8 cellular contexts compared by ENCODE assay signal in genomic region chr11:35272391-35272821, GRCh38.
DNase-seq lines count a peak whose midpoint lies in the region; ATAC-seq lines count a peak whose summit lies in the region.

No MANE protein-coding gene starts in this region.

- DNase-seq in activated CD4-positive, CD25-positive, alpha-beta regulatory T cell treated with anti-CD3 and anti-CD28 coated beads, Interleukin-2, amount 50 U/mL, for 72 hours = peak; percentile 39
- DNase-seq in medulla oblongata (ENCODE audit: extremely low spot score) (peak; percentile 69), mucosa of gallbladder (ENCODE audit: low spot score) (no peak), T1000 (lab: John Stamatoyannopoulos, UW) (no peak), NCI-H1436 treated with DMSO at 0.1 percent for 48 hours (lab: John Stamatoyannopoulos, UW) (no peak), HK-2 (ENCODE audit: unreplicated experiment) (no peak)

- peak; percentile 91 for ATAC-seq in GM18867 (IDR thresholded peaks at IDR 0.05; ENCODE audit: unreplicated experiment)
- ATAC-seq in HG02981 (IDR thresholded peaks at IDR 0.05; ENCODE audit: unreplicated experiment) = peak; percentile 86

Comparison
In these comparisons a context has a peak if more than half of its experiments do, and no peak if none do; other contexts are left out.
1. DNase-seq: peak in activated CD4-positive, CD25-positive, alpha-beta regulatory T cell treated with anti-CD3 and anti-CD28 coated beads, Interleukin-2, amount 50 U/mL, for 72 hours (single experiment) and medulla oblongata (single experiment); none in mucosa of gallbladder (single experiment), T1000 (single experiment), NCI-H1436 treated with DMSO at 0.1 percent for 48 hours (single experiment) and HK-2 (single experiment).